Comparison of ENCODE assay signal across 14 cellular contexts in the genomic region with DNA sequence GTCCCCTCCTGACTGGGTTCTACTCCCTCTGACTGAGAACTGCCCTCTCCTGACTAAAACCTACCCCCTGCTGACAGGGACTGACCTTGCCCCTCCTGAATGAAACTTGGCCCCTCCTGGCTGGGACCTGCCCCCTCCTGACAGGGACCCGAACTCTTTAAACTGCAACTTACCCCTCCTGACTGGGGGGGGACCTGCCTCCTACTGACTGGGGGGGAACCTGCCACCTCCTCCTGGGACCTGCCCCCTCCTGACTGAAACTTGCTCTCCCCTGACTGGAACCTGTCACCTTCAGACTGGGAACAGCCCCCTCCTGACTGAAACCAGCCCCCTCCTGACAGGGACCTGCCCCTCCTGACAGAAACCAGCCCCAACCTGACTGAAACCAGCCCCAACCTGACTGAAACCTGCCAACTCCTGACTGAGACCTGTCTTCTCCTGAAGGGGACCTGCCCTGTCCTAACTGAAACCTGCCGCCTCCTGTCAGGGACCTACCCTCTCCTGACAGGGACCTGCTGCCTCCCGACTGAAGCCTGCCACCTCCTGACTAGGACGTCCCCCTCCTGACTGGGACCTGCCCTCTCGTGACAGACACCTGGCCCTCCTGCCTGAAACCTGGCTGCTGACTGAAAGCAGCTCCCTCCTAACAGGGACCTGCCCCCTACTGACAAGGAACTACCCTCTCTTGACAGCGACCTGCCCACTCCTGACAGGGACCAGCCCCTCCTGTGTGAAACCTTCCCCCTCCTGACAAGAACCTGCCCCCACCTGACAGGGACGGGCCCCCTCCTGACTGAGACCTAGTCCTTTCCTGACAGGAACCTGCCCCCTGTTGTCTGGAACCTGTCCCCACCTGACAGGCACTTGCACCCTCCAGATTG.
DNase-seq lines count a peak whose midpoint lies in the region; ATAC-seq and TF ChIP-seq lines count a peak whose summit lies in the region.
"Had no signal": no experiment of that assay in that cellular context is flagged by ENCODE, and none has a peak within 500 bp of the region (broad histone marks: within the 10 kb centered on the region; RNA-seq: fewer than 3 reads in every experiment).

No MANE protein-coding gene starts in this region.

- H3K4me1 ChIP-seq in breast epithelium (no peaks in the 10 kb centered on the region), transverse colon (peaks cover 7 to 13% (median 10%) of the 10 kb centered on the region in 4 donors)

- POLR2A ChIA-PET in MCF 10A (lab: Yijun Ruan, JAX): no interaction called here
- POLR2A ChIA-PET in WTC11 (lab: Charles Lee): interaction anchor here (1.0 kb wide), 1 partner anchor 31 kb away, joined by 3 read pairs; no protein-coding TSS in a partner anchor
- POLR2A ChIA-PET in GM10248 (lab: Yijun Ruan, JAX): no interaction called here

- H3K27me3 Mint-ChIP-seq in MCF 10A (ENCODE audit: insufficient read depth, unreplicated experiment) (no peaks in the 10 kb centered on the region), WTC11 (ENCODE audit: low read depth) (no peaks in the 10 kb centered on the region), memory B cell (peaks cover 10% of the 10 kb centered on the region)

- H3K9me3 ChIP-seq in breast epithelium (no peaks in the 10 kb centered on the region), transverse colon (no peaks in the 10 kb centered on the region)
- H3K9me3 ChIP-seq: vagina had no signal

- H3K4me3 ChIP-seq in breast epithelium (no peak overlapping the region), transverse colon (no peak overlapping the region)
- H3K4me3 ChIP-seq: GM12878, vagina had no signal

- H3K36me3 ChIP-seq in breast epithelium (no peaks in the 10 kb centered on the region), transverse colon (no peaks in the 10 kb centered on the region)

- H3K4me1 Mint-ChIP-seq in MCF 10A (ENCODE audit: insufficient read depth, unreplicated experiment): peaks cover 18% of the 10 kb centered on the region
- peaks cover 9% of the 10 kb centered on the region for H3K4me1 Mint-ChIP-seq in WTC11
- H3K4me1 Mint-ChIP-seq in memory B cell: peaks cover 3% of the 10 kb centered on the region
- H3K4me1 Mint-ChIP-seq: neural crest cell had no signal

- TF ChIP-seq EP300 in transverse colon (IDR thresholded peaks at IDR 0.05; ENCODE audit: low read depth): no peak

- H3K36me3 Mint-ChIP-seq in MCF 10A (ENCODE audit: insufficient read depth, unreplicated experiment): peaks cover 45% of the 10 kb centered on the region
- H3K36me3 Mint-ChIP-seq in WTC11: peaks cover 43% of the 10 kb centered on the region
- no peaks in the 10 kb centered on the region for H3K36me3 Mint-ChIP-seq in memory B cell

- BruUV-seq in MCF 10A (replicated peaks; lab: Mats Ljungman, UMichigan): no TSS peak

- intact Hi-C loops in MCF 10A (cut with micrococcal nuclease) (no loop called here), breast epithelium (cut with DNase I; ENCODE audit: low total_unique reads) (no loop called here), transverse colon (cut with DNase I; ENCODE audit: low total_unique reads) (no loop called here)

- 45 to 62% methylated on average over 2 to 7 of the region's 7 CpGs for WGBS in transverse colon (ENCODE audit: low coverage in 1 of 2), 2 donors

- no peaks in the 10 kb centered on the region for H3K9me3 Mint-ChIP-seq in MCF 10A (ENCODE audit: unreplicated experiment)
- no peaks in the 10 kb centered on the region for H3K9me3 Mint-ChIP-seq in WTC11
- no peaks in the 10 kb centered on the region for H3K9me3 Mint-ChIP-seq in memory B cell
- H3K9me3 Mint-ChIP-seq: activated CD8-positive, alpha-beta T cell treated with anti-CD3 and anti-CD28 coated beads for 36 hours; neural crest cell had no signal

- in situ Hi-C loops in transverse colon (cut with MboI; ENCODE audit: low pct_ligation_motif_present in 1 of 4, low pct_unique_long_range_greater_than_20kb in 1 of 4, low sequenced_read_pairs in 3 of 4): loop anchor here in 1 of 4 donors (10.0 kb wide), 1 partner anchor 88 kb away; the partner anchor contains the start of gene PXDN

- DNase-seq in MCF 10A (ENCODE audit: unreplicated experiment) (peak; percentile 18), breast epithelium (ENCODE audit: low spot score in 2 of 2) (no peak), WTC11 (ENCODE audit: low spot score) (no peak), memory B cell (ENCODE audit: low spot score in 2 of 2) (no peak), transverse colon (peak; percentile 6), cortex of kidney (lab: John Stamatoyannopoulos, UW) (no peak), GM10248 (ENCODE audit: extremely low spot score) (no peak)
- DNase-seq: activated CD8-positive, alpha-beta T cell treated with anti-CD3 and anti-CD28 coated beads for 36 hours; activated naive CD4-positive, alpha-beta T cell treated with anti-CD3 and anti-CD28 coated beads, Interleukin-2, amount 50 U/mL, for 16 hours; DMS79 treated with DMSO at 0.1 percent for 48 hours had no signal

- peak; percentile 19; the same call in 1 of the 2 replicates for ATAC-seq in WTC11
- no peak for ATAC-seq in memory B cell (ENCODE audit: low read depth)
- no peak for ATAC-seq in HG03457 (IDR thresholded peaks at IDR 0.05; ENCODE audit: unreplicated experiment)
- ATAC-seq: activated CD8-positive, alpha-beta T cell treated with anti-CD3 and anti-CD28 coated beads for 36 hours; GM12878 had no signal

- CTCF ChIA-PET in MCF 10A (lab: Yijun Ruan, JAX) (interaction anchor here (1.2 kb wide), 1 partner anchor 18 kb away, joined by 4 read pairs; no protein-coding TSS in a partner anchor), WTC11 (lab: Charles Lee) (interaction anchor here (1.0 to 2.2 kb wide), 3 partner anchors 66 to 113 kb away, joined by 5 to 9 read pairs (median 5); no protein-coding TSS in a partner anchor), GM10248 (lab: Yijun Ruan, JAX) (no interaction called here)

- H3K27me3 ChIP-seq in breast epithelium (no peaks in the 10 kb centered on the region), transverse colon (no peaks in the 10 kb centered on the region)
- H3K27me3 ChIP-seq: vagina had no signal

- H3K27ac ChIP-seq in breast epithelium (peak overlapping the region in 1 of 2 donors; percentile 26), transverse colon (no peak overlapping the region)
- H3K27ac ChIP-seq: vagina had no signal

- TF ChIP-seq POLR2A in breast epithelium (IDR thresholded peaks at IDR 0.05): no peak
- TF ChIP-seq POLR2A in transverse colon (IDR thresholded peaks at IDR 0.05): no peak

- H3K27ac Mint-ChIP-seq in MCF 10A (ENCODE audit: low read depth, unreplicated experiment) (no peak overlapping the region), WTC11 (no peak overlapping the region; the same call in none of the 2 replicates), memory B cell (peak overlapping the region; percentile 8)
- H3K27ac Mint-ChIP-seq: activated CD8-positive, alpha-beta T cell treated with anti-CD3 and anti-CD28 coated beads for 36 hours had no signal

- TF ChIP-seq CTCF in MCF 10A (IDR thresholded peaks at IDR 0.05; ENCODE audit: unreplicated experiment) (no peak), breast epithelium (IDR thresholded peaks at IDR 0.05) (no peak), WTC11 (IDR thresholded peaks at IDR 0.05) (no peak), transverse colon (IDR thresholded peaks at IDR 0.05) (no peak), GM10248 (IDR thresholded peaks at IDR 0.05; ENCODE audit: control extremely low read depth, extremely low read depth, low read depth, missing control alignments) (no peak)

- no peak overlapping the region for H3K4me3 Mint-ChIP-seq in MCF 10A (ENCODE audit: unreplicated experiment)
- H3K4me3 Mint-ChIP-seq in WTC11: no peak overlapping the region
- H3K4me3 Mint-ChIP-seq in memory B cell: no peak overlapping the region
- H3K4me3 Mint-ChIP-seq: activated CD8-positive, alpha-beta T cell treated with anti-CD3 and anti-CD28 coated beads for 36 hours; neural crest cell had no signal

TF ChIP-seq in WTC11, 78 proteins besides CTCF, POLR2A, EP300 and RAD21 (continues in another document):
- TF ChIP-seq ZNF512 (CRISPR knock-in tag; IDR thresholded peaks at IDR 0.05; ENCODE audit: borderline replicate concordance) (no peak), ZNF263 (CRISPR knock-in tag; IDR thresholded peaks at IDR 0.05; ENCODE audit: low read depth) (no peak), CREB1 (CRISPR knock-in tag; IDR thresholded peaks at IDR 0.05) (no peak)
- TF ChIP-seq, protein P1, sequence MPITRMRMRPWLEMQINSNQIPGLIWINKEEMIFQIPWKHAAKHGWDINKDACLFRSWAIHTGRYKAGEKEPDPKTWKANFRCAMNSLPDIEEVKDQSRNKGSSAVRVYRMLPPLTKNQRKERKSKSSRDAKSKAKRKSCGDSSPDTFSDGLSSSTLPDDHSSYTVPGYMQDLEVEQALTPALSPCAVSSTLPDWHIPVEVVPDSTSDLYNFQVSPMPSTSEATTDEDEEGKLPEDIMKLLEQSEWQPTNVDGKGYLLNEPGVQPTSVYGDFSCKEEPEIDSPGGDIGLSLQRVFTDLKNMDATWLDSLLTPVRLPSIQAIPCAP (CRISPR knock-in tag; IDR thresholded peaks at IDR 0.05): no peak

Comparison
In these comparisons a context has a peak if more than half of its experiments do, and no peak if none do; other contexts are left out.
1. DNase-seq: peak in MCF 10A (single experiment) and transverse colon (single experiment); none in breast epithelium (0 of 2), WTC11 (single experiment), memory B cell (0 of 2), cortex of kidney (single experiment) and GM10248 (single experiment).